ENCODE assay signal across 24 cellular contexts in genomic region chr14:59207506-59207933, GRCh38. TPM values are rescaled to one million over a fixed set of nuclear protein-coding genes. Genes with fewer than 3 reads are reported as not detected.
DNase-seq lines count a peak whose midpoint lies in the region; ATAC-seq, FAIRE-seq and TF ChIP-seq lines count a peak whose summit lies in the region.
"Had no signal": no experiment of that assay in that cellular context is flagged by ENCODE, and none has a peak within 500 bp of the region (broad histone marks: within the 10 kb centered on the region; RNA-seq: fewer than 3 reads in every experiment).

No MANE protein-coding gene starts in this region.

- POLR2A ChIA-PET in IMR-90 (lab: Charles Lee; ENCODE audit: unreplicated experiment): no interaction called here

- H3K27ac ChIP-seq in IMR-90 (ENCODE audit: insufficient read depth, low read length): no peak overlapping the region
- H3K27ac ChIP-seq in stomach: no peak overlapping the region
- H3K27ac ChIP-seq: heart left ventricle, spleen, upper lobe of right lung had no signal

- no peak overlapping the region for H3K18ac ChIP-seq in IMR-90 (ENCODE audit: low read depth, low read length)

- no peak for ATAC-seq in stimulated activated naive CD8-positive, alpha-beta T cell treated with anti-CD3 and anti-CD28 coated beads, Interleukin-15, Interleukin-2, amounts not matched to agents 100 U/mL and 50 U/mL, for 24 hours
- peak; percentile 53 for ATAC-seq in GM21786 (IDR thresholded peaks at IDR 0.05; ENCODE audit: unreplicated experiment)
- no peak for ATAC-seq in IMR-90 (ENCODE audit: low read depth)
- ATAC-seq in left cardiac atrium: no peak
- ATAC-seq: activated CD8-positive, alpha-beta T cell treated with anti-CD3 and anti-CD28 coated beads, Interleukin-2, amount 10 ng/mL, durations not matched to agents 7 days and 5 days; GM23338; upper lobe of right lung had no signal

- no peak overlapping the region for H2BK20ac ChIP-seq in IMR-90 (ENCODE audit: low read depth, low read length)

- no peak overlapping the region for H4K8ac ChIP-seq in IMR-90 (ENCODE audit: low read depth in 2 of 2, low read length in 2 of 2)

- no peak for DNase-seq in stimulated activated naive CD8-positive, alpha-beta T cell treated with anti-CD3 and anti-CD28 coated beads, Interleukin-15, Interleukin-2, amounts not matched to agents 100 U/mL and 50 U/mL, for 24 hours
- DNase-seq in IMR-90: no peak
- DNase-seq in urothelium cell line (ENCODE audit: low spot score): no peak
- DNase-seq in NCI-H226: no peak
- DNase-seq in left cardiac atrium: no peak
- no peak for DNase-seq in stomach
- DNase-seq: activated CD8-positive, alpha-beta T cell treated with anti-CD3 and anti-CD28 coated beads, Interleukin-2, amount 10 ng/mL, durations not matched to agents 7 days and 5 days; activated naive CD4-positive, alpha-beta T cell treated with anti-CD3 and anti-CD28 coated beads, Interleukin-2, amount 10 ng/mL, durations not matched to agents 7 days and 5 days; aorta; BE2C; caudate nucleus; heart left ventricle; Kasumi-1; NCI-H1048; NCI-H187; NCI-H2227 treated with DMSO at 0.1 percent for 48 hours; NCI-H82; SHP77; spleen; stimulated activated CD4-positive, alpha-beta T cell treated with anti-CD3 and anti-CD28 coated beads, Interleukin-4, amount 100 ng/mL, for 24 hours; upper lobe of right lung had no signal

- H4K20me1 ChIP-seq in IMR-90 (ENCODE audit: insufficient read depth, low read length): no peaks in the 10 kb centered on the region

- no TSS peak for BruUV-seq in IMR-90 (replicated peaks; lab: Mats Ljungman, UMichigan)

- H3K4me3 ChIP-seq in IMR-90 (ENCODE audit: insufficient read depth, low read depth, low read length) (no peak overlapping the region), stomach (no peak overlapping the region)
- H3K4me3 ChIP-seq: GM23338, heart left ventricle, spleen, upper lobe of right lung had no signal

- H3K27me3 Mint-ChIP-seq in stimulated activated naive CD8-positive, alpha-beta T cell treated with anti-CD3 and anti-CD28 coated beads, Interleukin-15, Interleukin-2, amounts not matched to agents 100 ng/mL and 50 ng/mL, for 24 hours: no peaks in the 10 kb centered on the region
- H3K27me3 Mint-ChIP-seq: activated naive CD4-positive, alpha-beta T cell treated with anti-CD3 and anti-CD28 coated beads, Interleukin-2, amount 10 ng/mL, durations not matched to agents 7 days and 5 days had no signal

- H3K27me3 ChIP-seq in IMR-90 (ENCODE audit: control insufficient read depth, insufficient read depth, low read length) (no peaks in the 10 kb centered on the region), stomach (no peaks in the 10 kb centered on the region)
- H3K27me3 ChIP-seq: BE2C, heart left ventricle, spleen, upper lobe of right lung had no signal

- dilution Hi-C loops in IMR-90 (cut with HindIII; ENCODE audit: low sequenced_read_pairs, unreplicated experiment): no loop called here

- H4K5ac ChIP-seq in IMR-90 (ENCODE audit: low read depth, low read length): no peak overlapping the region

- no peaks in the 10 kb centered on the region for H3K9me3 Mint-ChIP-seq in stimulated activated naive CD8-positive, alpha-beta T cell treated with anti-CD3 and anti-CD28 coated beads, Interleukin-15, Interleukin-2, amounts not matched to agents 100 ng/mL and 50 ng/mL, for 24 hours
- H3K9me3 Mint-ChIP-seq: activated naive CD4-positive, alpha-beta T cell treated with anti-CD3 and anti-CD28 coated beads, Interleukin-2, amount 10 ng/mL, durations not matched to agents 7 days and 5 days; GM23338 had no signal

- H3K36me3 ChIP-seq in IMR-90 (ENCODE audit: control insufficient read depth, insufficient read depth, low read length): no peaks in the 10 kb centered on the region
- H3K36me3 ChIP-seq in stomach: no peaks in the 10 kb centered on the region
- H3K36me3 ChIP-seq: BE2C, heart left ventricle, spleen, upper lobe of right lung had no signal

- H3K4me1 ChIP-seq in IMR-90 (ENCODE audit: control insufficient read depth, insufficient read depth, low read length) (peaks cover 4% of the 10 kb centered on the region), stomach (peaks cover 0 to 53% (median 13%) of the 10 kb centered on the region in 4 donors)
- H3K4me1 ChIP-seq: BE2C had no signal

- H3K4ac ChIP-seq in IMR-90 (ENCODE audit: low read depth, low read length): no peak overlapping the region

- H2AFZ ChIP-seq in IMR-90 (replicated peaks; ENCODE audit: low read length, poor library complexity): no peak overlapping the region
- H2AFZ ChIP-seq: GM23338 had no signal

- no peak for TF ChIP-seq POLR2A in IMR-90 (IDR thresholded peaks at IDR 0.05; ENCODE audit: low read depth, low read length)
- no peak for TF ChIP-seq POLR2A in stomach (IDR thresholded peaks at IDR 0.05)

- H3K4me2 ChIP-seq in IMR-90 (ENCODE audit: low read depth, low read length): no peak overlapping the region
- H3K4me2 ChIP-seq: GM23338 had no signal

- no peak for TF ChIP-seq RAD21 in IMR-90 (IDR thresholded peaks at IDR 0.05; ENCODE audit: low read length)

- intact Hi-C loops in IMR-90 (cut with micrococcal nuclease): no loop called here
- intact Hi-C loops in left cardiac atrium (cut with DNase I): no loop called here
- intact Hi-C loops in stomach (cut with DNase I; ENCODE audit: low total_unique reads): no loop called here

- TF ChIP-seq CTCF in IMR-90 (conservative IDR thresholded peaks at IDR 0.05; ENCODE audit: low read depth, low read length) (no peak), stomach (IDR thresholded peaks at IDR 0.05) (no peak)

- no peak overlapping the region for H2AK5ac ChIP-seq in IMR-90 (ENCODE audit: low read depth, low read length)

- FAIRE-seq in urothelium cell line (lab: Jason Lieb, UNC): peak; percentile 17

- H3K4me3 Mint-ChIP-seq in stimulated activated naive CD8-positive, alpha-beta T cell treated with anti-CD3 and anti-CD28 coated beads, Interleukin-15, Interleukin-2, amounts not matched to agents 100 ng/mL and 50 ng/mL, for 24 hours: no peak overlapping the region
- H3K4me3 Mint-ChIP-seq: activated CD8-positive, alpha-beta T cell treated with anti-CD3 and anti-CD28 coated beads, Interleukin-2, amount 10 ng/mL, durations not matched to agents 7 days and 5 days; activated naive CD4-positive, alpha-beta T cell treated with anti-CD3 and anti-CD28 coated beads, Interleukin-2, amount 10 ng/mL, durations not matched to agents 7 days and 5 days; GM23338 had no signal

- H3K27ac Mint-ChIP-seq in stimulated activated naive CD8-positive, alpha-beta T cell treated with anti-CD3 and anti-CD28 coated beads, Interleukin-15, Interleukin-2, amounts not matched to agents 100 ng/mL and 50 ng/mL, for 24 hours: peak overlapping the region; percentile 31
- H3K27ac Mint-ChIP-seq: activated CD8-positive, alpha-beta T cell treated with anti-CD3 and anti-CD28 coated beads, Interleukin-2, amount 10 ng/mL, durations not matched to agents 7 days and 5 days; activated naive CD4-positive, alpha-beta T cell treated with anti-CD3 and anti-CD28 coated beads, Interleukin-2, amount 10 ng/mL, durations not matched to agents 7 days and 5 days; GM23338 had no signal

- peaks cover 3 to 13% of the 10 kb centered on the region in 2 experiments; a peak in 2 of 4 replicates for H3K79me1 ChIP-seq in IMR-90 (ENCODE audit: low read depth in 1 of 2, low read length in 2 of 2)

- no peak overlapping the region for H3K9ac ChIP-seq in IMR-90 (ENCODE audit: low read depth, low read length)

- H2BK120ac ChIP-seq in IMR-90 (ENCODE audit: low read depth, low read length): no peak overlapping the region

- H3K23ac ChIP-seq in IMR-90 (ENCODE audit: low read depth, low read length): no peak overlapping the region

- H2BK5ac ChIP-seq in IMR-90 (ENCODE audit: low read depth, low read length, poor library complexity, severe bottlenecking): no peak overlapping the region

- H3K14ac ChIP-seq in IMR-90 (replicated peaks; ENCODE audit: low read depth, low read length): peak overlapping the region; percentile 50; the same call in 1 of the 2 replicates

- CTCF ChIA-PET in IMR-90 (lab: Yijun Ruan, JAX): no interaction called here

- H3K9me3 ChIP-seq in IMR-90 (ENCODE audit: control insufficient read depth, insufficient read depth, low read length) (no peaks in the 10 kb centered on the region), stomach (no peaks in the 10 kb centered on the region)
- H3K9me3 ChIP-seq: BE2C, heart left ventricle, spleen, upper lobe of right lung had no signal

- no peaks in the 10 kb centered on the region for H3K36me3 Mint-ChIP-seq in stimulated activated naive CD8-positive, alpha-beta T cell treated with anti-CD3 and anti-CD28 coated beads, Interleukin-15, Interleukin-2, amounts not matched to agents 100 ng/mL and 50 ng/mL, for 24 hours (ENCODE audit: low read depth)
- H3K36me3 Mint-ChIP-seq: activated naive CD4-positive, alpha-beta T cell treated with anti-CD3 and anti-CD28 coated beads, Interleukin-2, amount 10 ng/mL, durations not matched to agents 7 days and 5 days had no signal

- no peak for TF ChIP-seq EP300 in stomach (IDR thresholded peaks at IDR 0.05)

- H2BK15ac ChIP-seq in IMR-90 (ENCODE audit: low read depth, low read length): no peak overlapping the region

- H4K91ac ChIP-seq in IMR-90 (ENCODE audit: insufficient read depth, low read depth, low read length): no peak overlapping the region

- peaks cover 2% of the 10 kb centered on the region; the same call in 1 of the 2 replicates for H3K9me1 ChIP-seq in IMR-90 (ENCODE audit: insufficient read depth, low read length)

- H3K56ac ChIP-seq in IMR-90 (ENCODE audit: extremely low read depth, insufficient read depth, low read length): no peak overlapping the region

- in situ Hi-C loops in IMR-90 (cut with MboI; ENCODE audit: low sequenced_read_pairs): no loop called here

- WGBS in IMR-90 (ENCODE audit: extremely low coverage in 2 of 2, insufficient read length in 1 of 2), 2 experiments: no CpG with 5 or more reads among the region's 5 CpGs
- WGBS in stomach, 5 donors: 80 to 94% (median 89%) methylated on average over 5 of the region's 5 CpGs

- H3K4me1 Mint-ChIP-seq in stimulated activated naive CD8-positive, alpha-beta T cell treated with anti-CD3 and anti-CD28 coated beads, Interleukin-15, Interleukin-2, amounts not matched to agents 100 ng/mL and 50 ng/mL, for 24 hours (ENCODE audit: low read depth): peaks cover 2% of the 10 kb centered on the region
- H3K4me1 Mint-ChIP-seq: activated naive CD4-positive, alpha-beta T cell treated with anti-CD3 and anti-CD28 coated beads, Interleukin-2, amount 10 ng/mL, durations not matched to agents 7 days and 5 days had no signal

- H2AK9ac ChIP-seq in IMR-90 (replicated peaks; ENCODE audit: low read depth, low read length, poor library complexity): no peak overlapping the region

TF ChIP-seq in IMR-90, 13 proteins besides CTCF, POLR2A, EP300 and RAD21 (continues in another document):
- TF ChIP-seq RCOR1 (IDR thresholded peaks at IDR 0.05; ENCODE audit: insufficient replicate concordance, low read length): no peak

RNA-seq across cellular contexts. Expression of gene DAAM1, which starts 19.1 kb away (rescaled TPM):
- total RNA-seq in IMR-90 (2012; rRNA removed): 5.4 and 10.3 TPM in 2 replicates
- polyA plus RNA-seq in IMR-90 (2012; rRNA removed): 3.5 and 4.8 TPM in 2 replicates
- 0.53 and 1.7 TPM in 2 replicates for polyA plus RNA-seq in IMR-90 (2012; cell fraction: cytosol; rRNA removed)
- polyA plus RNA-seq in IMR-90 (2012; cell fraction: nucleus; rRNA removed; ENCODE audit: low replicate concordance): 1.3 and 12.2 TPM in 2 replicates
- total RNA-seq in left cardiac atrium: 10 to 100 TPM; 87.2 to 97.1 TPM
- 100 to 1,000 TPM in 2 of 5 donors, 10 to 100 TPM in 3; 21.9 to 204 (median 44.3) TPM for total RNA-seq in stomach
- 10 to 100 TPM in 1 of 3 donors, 1 to 10 TPM in 2; 5.8 to 12.1 (median 9.6) TPM for polyA plus RNA-seq in stomach
